ENCODE assay signal across 13 cellular contexts in the genomic region with DNA sequence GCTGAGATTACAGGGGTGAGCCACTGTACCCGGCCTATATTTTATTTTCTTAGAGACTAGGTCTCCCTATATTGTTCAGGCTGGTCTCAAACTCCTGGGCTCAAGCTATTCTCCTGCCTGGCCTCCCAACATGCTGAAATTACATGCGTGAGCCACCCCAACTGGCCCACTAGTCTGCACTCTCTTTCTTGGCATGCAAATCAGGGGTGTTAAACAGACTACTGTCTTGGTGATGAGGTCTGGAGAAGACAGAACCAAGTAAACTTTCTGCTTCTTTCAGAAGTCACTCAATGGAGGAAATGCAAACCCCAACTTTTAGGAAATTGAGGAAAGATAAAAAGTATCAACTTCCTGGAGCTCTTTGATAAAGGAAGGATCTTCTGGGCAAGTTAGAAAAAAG. TPM values are rescaled to one million over a fixed set of nuclear protein-coding genes. Genes with fewer than 3 reads are reported as not detected.
"Had no signal": no experiment of that assay in that cellular context is flagged by ENCODE, and none has a peak within 500 bp of the region (broad histone marks: within the 10 kb centered on the region; RNA-seq: fewer than 3 reads in every experiment).

No MANE protein-coding gene starts in this region.

- H3K9me3 Mint-ChIP-seq: activated naive CD8-positive, alpha-beta T cell treated with anti-CD3 and anti-CD28 coated beads, Interleukin-2, amount 50 U/mL, for 24 hours had no signal

- H3K4me3 Mint-ChIP-seq: activated naive CD8-positive, alpha-beta T cell treated with anti-CD3 and anti-CD28 coated beads, Interleukin-2, amount 50 U/mL, for 24 hours had no signal

- H3K4me3 ChIP-seq: dorsolateral prefrontal cortex, transverse colon had no signal

- H3K36me3 ChIP-seq: transverse colon had no signal

- DNase-seq: activated CD4-positive, CD25-positive, alpha-beta regulatory T cell treated with anti-CD3 and anti-CD28 coated beads, Interleukin-2, amount 50 U/mL, for 72 hours; activated naive CD4-positive, alpha-beta T cell treated with Interleukin-2 at 50 U/mL for 16 hours; activated naive CD8-positive, alpha-beta T cell treated with anti-CD3 and anti-CD28 coated beads, Interleukin-2, amount 50 U/mL, for 24 hours; activated T-cell treated with anti-CD3 and anti-CD28 coated beads for 4 hours; aorta; dorsolateral prefrontal cortex; midbrain; stimulated activated naive CD8-positive, alpha-beta T cell treated with anti-CD3 and anti-CD28 coated beads, Interleukin-15, Interleukin-2, amounts not matched to agents 100 U/mL and 50 U/mL, for 24 hours; transverse colon had no signal

- H3K27ac Mint-ChIP-seq: activated naive CD8-positive, alpha-beta T cell treated with anti-CD3 and anti-CD28 coated beads, Interleukin-2, amount 50 U/mL, for 24 hours had no signal

- H3K27ac ChIP-seq: dorsolateral prefrontal cortex, transverse colon had no signal

- H3K9me3 ChIP-seq: transverse colon had no signal

- ATAC-seq: activated naive CD8-positive, alpha-beta T cell treated with anti-CD3 and anti-CD28 coated beads, Interleukin-2, amount 50 U/mL, for 24 hours; left lobe of liver; sciatic nerve; stimulated activated naive CD8-positive, alpha-beta T cell treated with anti-CD3 and anti-CD28 coated beads, Interleukin-15, Interleukin-2, amounts not matched to agents 100 U/mL and 50 U/mL, for 24 hours had no signal

RNA-seq across cellular contexts. Expression of gene TUBB2B, which starts 8.0 kb away (rescaled TPM):
- total RNA-seq: activated CD8-positive, alpha-beta memory T cell treated with anti-CD3 and anti-CD28 coated beads for 36 hours had no signal
- polyA plus RNA-seq: keratinocyte had no signal
